17 cellular contexts compared by ENCODE assay signal in genomic region chr2:3532941-3533340, GRCh38. TPM values are rescaled to one million over a fixed set of nuclear protein-coding genes. Genes with fewer than 3 reads are reported as not detected.
DNase-seq lines count a peak whose midpoint lies in the region; ATAC-seq and TF ChIP-seq lines count a peak whose summit lies in the region.
"Had no signal": no experiment of that assay in that cellular context is flagged by ENCODE, and none has a peak within 500 bp of the region (broad histone marks: within the 10 kb centered on the region; RNA-seq: fewer than 3 reads in every experiment).

No MANE protein-coding gene starts in this region.

- no peak for ATAC-seq in HG03439 (IDR thresholded peaks at IDR 0.05; ENCODE audit: unreplicated experiment)
- no peak for ATAC-seq in GM19023 (IDR thresholded peaks at IDR 0.05; ENCODE audit: unreplicated experiment)
- ATAC-seq: K562, PC-3 had no signal

- no peaks in the 10 kb centered on the region for H3K36me3 ChIP-seq in right atrium auricular region
- peaks cover 0 to 13% (median 5%) of the 10 kb centered on the region in 4 donors for H3K36me3 ChIP-seq in sigmoid colon
- H3K36me3 ChIP-seq: SJCRH30 had no signal

- TF ChIP-seq CTCF in LNCaP clone FGC (IDR thresholded peaks at IDR 0.05; ENCODE audit: control insufficient read depth, extremely low read depth, insufficient read depth) (no peak), right atrium auricular region (IDR thresholded peaks at IDR 0.05) (no peak), sigmoid colon (IDR thresholded peaks at IDR 0.05) (no peak), lower leg skin (IDR thresholded peaks at IDR 0.05) (no peak)

- H3K4me1 ChIP-seq in right atrium auricular region, result peaks cover 0 to 32% of the 10 kb centered on the region in 2 donors
- H3K4me1 ChIP-seq in sigmoid colon, result peaks cover 0 to 44% (median 33%) of the 10 kb centered on the region in 4 donors
- H3K4me1 ChIP-seq: SJCRH30 had no signal

- 95 to 96% methylated on average over 12 of the region's 12 CpGs for WGBS in sigmoid colon, 2 donors
- 48 to 75% methylated on average over 12 of the region's 12 CpGs for WGBS in lower leg skin, 2 donors

- H3K27ac ChIP-seq in right atrium auricular region, result peak overlapping the region; percentile 85 to 93
- H3K27ac ChIP-seq in sigmoid colon, result peak overlapping the region; percentile 66 to 97 (median 90)
- H3K27ac ChIP-seq: SJCRH30 had no signal

- H3K4me3 ChIP-seq in LNCaP clone FGC (ENCODE audit: low read depth, low read length), result no peak overlapping the region
- H3K4me3 ChIP-seq in right atrium auricular region, result peak overlapping the region; percentile 17 to 26
- peak overlapping the region in 1 of 4 donors; percentile 3 for H3K4me3 ChIP-seq in sigmoid colon
- no peak overlapping the region for H3K4me3 ChIP-seq in lower leg skin (ENCODE audit: low read depth, poor library complexity, severe bottlenecking)
- H3K4me3 ChIP-seq: K562, SJCRH30 had no signal

- no peak for TF ChIP-seq EP300 in sigmoid colon (IDR thresholded peaks at IDR 0.05)

- DNase-seq in LNCaP clone FGC (ENCODE audit: low read depth) (peak; percentile 45), amniotic epithelial cell (ENCODE audit: low read depth) (peak; percentile 74), right atrium auricular region (ENCODE audit: low spot score) (no peak), sigmoid colon (peak; percentile 83), lower leg skin (ENCODE audit: low spot score in 2 of 2) (no peak)
- DNase-seq: C1 segment of cervical spinal cord; CD8-positive, alpha-beta memory T cell; NCI-H1105 treated with DMSO at 0.1 percent for 48 hours; NCI-H1694; NCI-H510A; NCI-H748 treated with DMSO at 0.1 percent for 48 hours; PC-3; RPMI8226; SJCRH30 had no signal

- H3K9me3 ChIP-seq in right atrium auricular region (no peaks in the 10 kb centered on the region), sigmoid colon (no peaks in the 10 kb centered on the region)
- H3K9me3 ChIP-seq: SJCRH30 had no signal

- no peak for TF ChIP-seq POLR2A in sigmoid colon (IDR thresholded peaks at IDR 0.05)
- no peak for TF ChIP-seq POLR2A in lower leg skin (IDR thresholded peaks at IDR 0.05)

- H3K27me3 ChIP-seq in right atrium auricular region (no peaks in the 10 kb centered on the region), sigmoid colon (no peaks in the 10 kb centered on the region)
- H3K27me3 ChIP-seq: SJCRH30 had no signal

- intact Hi-C loops in sigmoid colon (cut with DNase I), result no loop called here
- intact Hi-C loops in lower leg skin (cut with DNase I; ENCODE audit: low total_unique reads), result no loop called here

RNA-seq across cellular contexts. Expression of gene ADI1, which starts 13.6 kb away (rescaled TPM):
- total RNA-seq in right atrium auricular region, result 100 to 1,000 TPM; 130 to 184 TPM
- total RNA-seq in sigmoid colon, result 100 to 1,000 TPM in 1 of 4 donors, 10 to 100 TPM in 3; 35.7 to 104 (median 77.1) TPM
- 100 to 1,000 TPM in 2 of 3 donors, 10 to 100 TPM in 1; 47.4 to 114 (median 111) TPM for polyA plus RNA-seq in sigmoid colon
- total RNA-seq in lower leg skin, result 10 to 100 TPM; 29.1 to 55.5 (median 44.1) TPM

RNA-seq across cellular contexts. Expression of gene RNASEH1, which starts 25.2 kb away (rescaled TPM):
- total RNA-seq in right atrium auricular region (10 to 100 TPM; 16.9 to 18.6 TPM), sigmoid colon (10 to 100 TPM; 20.5 to 28.4 (median 23.9) TPM), lower leg skin (10 to 100 TPM; 10.7 to 17.1 (median 14.4) TPM)
- 10 to 100 TPM; 10.4 to 18.4 (median 10.8) TPM for polyA plus RNA-seq in sigmoid colon

RNA-seq across cellular contexts. Expression of gene RPS7, which starts 42.1 kb away (rescaled TPM):
- total RNA-seq in right atrium auricular region (1,000 to 10,000 TPM; 1,479 to 1,487 TPM), sigmoid colon (1,000 to 10,000 TPM; 4,404 to 6,289 (median 5,620) TPM), lower leg skin (1,000 to 10,000 TPM; 1,759 to 5,685 (median 2,637) TPM)
- polyA plus RNA-seq in sigmoid colon, result 1,000 to 10,000 TPM; 1,874 to 3,184 (median 2,304) TPM

Comparison
In these comparisons a context has a peak if more than half of its experiments do, and no peak if none do; other contexts are left out.
1. DNase-seq: peak in LNCaP clone FGC (single experiment), amniotic epithelial cell (single experiment) and sigmoid colon (single experiment); none in right atrium auricular region (single experiment) and lower leg skin (0 of 2).
2. H3K4me3 ChIP-seq: peak in right atrium auricular region (2 of 2); none in LNCaP clone FGC (single experiment) and lower leg skin (single experiment).